ENCODE assay signal across 1 cellular context in the genomic region with DNA sequence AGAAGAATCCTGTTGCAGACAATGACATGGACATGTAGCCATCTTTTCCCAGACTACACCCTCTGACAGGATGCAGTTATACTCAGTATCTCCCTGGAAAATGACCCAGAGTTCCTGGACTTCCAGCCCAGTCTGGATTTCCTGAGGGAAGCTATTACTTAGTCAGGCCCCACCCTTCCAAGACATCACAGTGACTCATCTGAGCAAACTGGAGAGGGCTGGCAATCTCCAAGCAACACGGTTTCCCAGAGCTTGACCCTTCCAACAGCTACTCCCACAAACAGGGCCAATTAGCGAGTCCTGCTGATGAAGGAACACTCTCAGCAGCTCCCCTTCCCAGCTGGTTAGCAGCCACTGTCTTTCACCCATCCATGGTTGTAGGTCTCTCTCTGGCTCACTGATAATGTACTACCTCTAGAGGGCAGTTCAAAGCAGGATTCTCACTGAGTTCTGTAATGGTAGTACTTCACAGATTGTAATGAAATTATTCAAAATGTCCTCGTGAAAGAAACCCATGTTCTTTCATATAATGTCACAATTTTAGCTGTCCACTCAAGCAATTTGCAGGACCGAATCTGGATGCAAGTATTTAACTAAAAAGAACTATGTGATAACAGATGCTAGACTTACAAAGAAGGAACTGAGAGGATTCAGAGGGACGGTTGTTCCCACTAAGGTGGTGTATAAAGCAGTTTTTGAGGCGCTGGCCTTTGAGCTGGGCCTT.
TF ChIP-seq lines count a peak whose summit lies in the region.

No MANE protein-coding gene starts in this region.

TF ChIP-seq in H1, 55 proteins besides CTCF, POLR2A, EP300 and RAD21 (continued from another document):
- no peak for TF ChIP-seq MAFK (IDR thresholded peaks at IDR 0.05; ENCODE audit: low read depth, low read length)
- no peak for TF ChIP-seq JUND (IDR thresholded peaks at IDR 0.05; ENCODE audit: low read length)
- TF ChIP-seq, protein P1, sequence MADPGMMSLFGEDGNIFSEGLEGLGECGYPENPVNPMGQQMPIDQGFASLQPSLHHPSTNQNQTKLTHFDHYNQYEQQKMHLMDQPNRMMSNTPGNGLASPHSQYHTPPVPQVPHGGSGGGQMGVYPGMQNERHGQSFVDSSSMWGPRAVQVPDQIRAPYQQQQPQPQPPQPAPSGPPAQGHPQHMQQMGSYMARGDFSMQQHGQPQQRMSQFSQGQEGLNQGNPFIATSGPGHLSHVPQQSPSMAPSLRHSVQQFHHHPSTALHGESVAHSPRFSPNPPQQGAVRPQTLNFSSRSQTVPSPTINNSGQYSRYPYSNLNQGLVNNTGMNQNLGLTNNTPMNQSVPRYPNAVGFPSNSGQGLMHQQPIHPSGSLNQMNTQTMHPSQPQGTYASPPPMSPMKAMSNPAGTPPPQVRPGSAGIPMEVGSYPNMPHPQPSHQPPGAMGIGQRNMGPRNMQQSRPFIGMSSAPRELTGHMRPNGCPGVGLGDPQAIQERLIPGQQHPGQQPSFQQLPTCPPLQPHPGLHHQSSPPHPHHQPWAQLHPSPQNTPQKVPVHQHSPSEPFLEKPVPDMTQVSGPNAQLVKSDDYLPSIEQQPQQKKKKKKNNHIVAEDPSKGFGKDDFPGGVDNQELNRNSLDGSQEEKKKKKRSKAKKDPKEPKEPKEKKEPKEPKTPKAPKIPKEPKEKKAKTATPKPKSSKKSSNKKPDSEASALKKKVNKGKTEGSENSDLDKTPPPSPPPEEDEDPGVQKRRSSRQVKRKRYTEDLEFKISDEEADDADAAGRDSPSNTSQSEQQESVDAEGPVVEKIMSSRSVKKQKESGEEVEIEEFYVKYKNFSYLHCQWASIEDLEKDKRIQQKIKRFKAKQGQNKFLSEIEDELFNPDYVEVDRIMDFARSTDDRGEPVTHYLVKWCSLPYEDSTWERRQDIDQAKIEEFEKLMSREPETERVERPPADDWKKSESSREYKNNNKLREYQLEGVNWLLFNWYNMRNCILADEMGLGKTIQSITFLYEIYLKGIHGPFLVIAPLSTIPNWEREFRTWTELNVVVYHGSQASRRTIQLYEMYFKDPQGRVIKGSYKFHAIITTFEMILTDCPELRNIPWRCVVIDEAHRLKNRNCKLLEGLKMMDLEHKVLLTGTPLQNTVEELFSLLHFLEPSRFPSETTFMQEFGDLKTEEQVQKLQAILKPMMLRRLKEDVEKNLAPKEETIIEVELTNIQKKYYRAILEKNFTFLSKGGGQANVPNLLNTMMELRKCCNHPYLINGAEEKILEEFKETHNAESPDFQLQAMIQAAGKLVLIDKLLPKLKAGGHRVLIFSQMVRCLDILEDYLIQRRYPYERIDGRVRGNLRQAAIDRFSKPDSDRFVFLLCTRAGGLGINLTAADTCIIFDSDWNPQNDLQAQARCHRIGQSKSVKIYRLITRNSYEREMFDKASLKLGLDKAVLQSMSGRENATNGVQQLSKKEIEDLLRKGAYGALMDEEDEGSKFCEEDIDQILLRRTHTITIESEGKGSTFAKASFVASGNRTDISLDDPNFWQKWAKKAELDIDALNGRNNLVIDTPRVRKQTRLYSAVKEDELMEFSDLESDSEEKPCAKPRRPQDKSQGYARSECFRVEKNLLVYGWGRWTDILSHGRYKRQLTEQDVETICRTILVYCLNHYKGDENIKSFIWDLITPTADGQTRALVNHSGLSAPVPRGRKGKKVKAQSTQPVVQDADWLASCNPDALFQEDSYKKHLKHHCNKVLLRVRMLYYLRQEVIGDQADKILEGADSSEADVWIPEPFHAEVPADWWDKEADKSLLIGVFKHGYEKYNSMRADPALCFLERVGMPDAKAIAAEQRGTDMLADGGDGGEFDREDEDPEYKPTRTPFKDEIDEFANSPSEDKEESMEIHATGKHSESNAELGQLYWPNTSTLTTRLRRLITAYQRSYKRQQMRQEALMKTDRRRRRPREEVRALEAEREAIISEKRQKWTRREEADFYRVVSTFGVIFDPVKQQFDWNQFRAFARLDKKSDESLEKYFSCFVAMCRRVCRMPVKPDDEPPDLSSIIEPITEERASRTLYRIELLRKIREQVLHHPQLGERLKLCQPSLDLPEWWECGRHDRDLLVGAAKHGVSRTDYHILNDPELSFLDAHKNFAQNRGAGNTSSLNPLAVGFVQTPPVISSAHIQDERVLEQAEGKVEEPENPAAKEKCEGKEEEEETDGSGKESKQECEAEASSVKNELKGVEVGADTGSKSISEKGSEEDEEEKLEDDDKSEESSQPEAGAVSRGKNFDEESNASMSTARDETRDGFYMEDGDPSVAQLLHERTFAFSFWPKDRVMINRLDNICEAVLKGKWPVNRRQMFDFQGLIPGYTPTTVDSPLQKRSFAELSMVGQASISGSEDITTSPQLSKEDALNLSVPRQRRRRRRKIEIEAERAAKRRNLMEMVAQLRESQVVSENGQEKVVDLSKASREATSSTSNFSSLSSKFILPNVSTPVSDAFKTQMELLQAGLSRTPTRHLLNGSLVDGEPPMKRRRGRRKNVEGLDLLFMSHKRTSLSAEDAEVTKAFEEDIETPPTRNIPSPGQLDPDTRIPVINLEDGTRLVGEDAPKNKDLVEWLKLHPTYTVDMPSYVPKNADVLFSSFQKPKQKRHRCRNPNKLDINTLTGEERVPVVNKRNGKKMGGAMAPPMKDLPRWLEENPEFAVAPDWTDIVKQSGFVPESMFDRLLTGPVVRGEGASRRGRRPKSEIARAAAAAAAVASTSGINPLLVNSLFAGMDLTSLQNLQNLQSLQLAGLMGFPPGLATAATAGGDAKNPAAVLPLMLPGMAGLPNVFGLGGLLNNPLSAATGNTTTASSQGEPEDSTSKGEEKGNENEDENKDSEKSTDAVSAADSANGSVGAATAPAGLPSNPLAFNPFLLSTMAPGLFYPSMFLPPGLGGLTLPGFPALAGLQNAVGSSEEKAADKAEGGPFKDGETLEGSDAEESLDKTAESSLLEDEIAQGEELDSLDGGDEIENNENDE (IDR thresholded peaks at IDR 0.05; ENCODE audit: insufficient replicate concordance, low read length) = peak; percentile 38
- TF ChIP-seq, protein P2, sequence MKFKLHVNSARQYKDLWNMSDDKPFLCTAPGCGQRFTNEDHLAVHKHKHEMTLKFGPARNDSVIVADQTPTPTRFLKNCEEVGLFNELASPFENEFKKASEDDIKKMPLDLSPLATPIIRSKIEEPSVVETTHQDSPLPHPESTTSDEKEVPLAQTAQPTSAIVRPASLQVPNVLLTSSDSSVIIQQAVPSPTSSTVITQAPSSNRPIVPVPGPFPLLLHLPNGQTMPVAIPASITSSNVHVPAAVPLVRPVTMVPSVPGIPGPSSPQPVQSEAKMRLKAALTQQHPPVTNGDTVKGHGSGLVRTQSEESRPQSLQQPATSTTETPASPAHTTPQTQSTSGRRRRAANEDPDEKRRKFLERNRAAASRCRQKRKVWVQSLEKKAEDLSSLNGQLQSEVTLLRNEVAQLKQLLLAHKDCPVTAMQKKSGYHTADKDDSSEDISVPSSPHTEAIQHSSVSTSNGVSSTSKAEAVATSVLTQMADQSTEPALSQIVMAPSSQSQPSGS (IDR thresholded peaks at IDR 0.05; ENCODE audit: low read length) = 0 out of 2 replicates have a peak, but pooled peaks have one; percentile 21
- TF ChIP-seq KDM1A (IDR thresholded peaks at IDR 0.05; ENCODE audit: borderline replicate concordance, low read length) = no peak
- no peak for TF ChIP-seq HDAC2 (IDR thresholded peaks at IDR 0.05; ENCODE audit: borderline replicate concordance in 1 of 2, low read depth in 2 of 2, low read length in 2 of 2)
- no peak for TF ChIP-seq GTF2F1 (IDR thresholded peaks at IDR 0.05; ENCODE audit: borderline replicate concordance, low read depth, low read length)
- TF ChIP-seq SIN3A (conservative IDR thresholded peaks at IDR 0.05 in 1 of 2, IDR thresholded peaks at IDR 0.05 in 1 of 2; ENCODE audit: low read depth in 1 of 2, low read length in 2 of 2) = peak; percentile 37 to 77; a peak in 1 of 4 replicates
- TF ChIP-seq SIRT6 (IDR thresholded peaks at IDR 0.05; ENCODE audit: low read length) = no peak
- no peak for TF ChIP-seq CBX8 (IDR thresholded peaks at IDR 0.05; ENCODE audit: borderline replicate concordance, low read depth, low read length)
- TF ChIP-seq KDM4A (IDR thresholded peaks at IDR 0.05; ENCODE audit: low read depth, low read length, severe bottlenecking) = no peak
- no peak for TF ChIP-seq SP1 (IDR thresholded peaks at IDR 0.05; ENCODE audit: low read depth, low read length)
- TF ChIP-seq POU5F1 (IDR thresholded peaks at IDR 0.05; ENCODE audit: low read depth, low read length) = no peak
- no peak for TF ChIP-seq RBBP5 (IDR thresholded peaks at IDR 0.05; ENCODE audit: borderline replicate concordance, low read depth, low read length)
- TF ChIP-seq, protein P3, sequence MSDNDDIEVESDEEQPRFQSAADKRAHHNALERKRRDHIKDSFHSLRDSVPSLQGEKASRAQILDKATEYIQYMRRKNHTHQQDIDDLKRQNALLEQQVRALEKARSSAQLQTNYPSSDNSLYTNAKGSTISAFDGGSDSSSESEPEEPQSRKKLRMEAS (IDR thresholded peaks at IDR 0.05) = no peak
- no peak for TF ChIP-seq FOSL1 (IDR thresholded peaks at IDR 0.05; ENCODE audit: insufficient read depth, low read depth, low read length)
- no peak for TF ChIP-seq ZNF274 (IDR thresholded peaks at IDR 0.05; ENCODE audit: borderline replicate concordance, extremely low read depth, low read length)
